ENCODE assay signal across 32 cellular contexts in the genomic region with DNA sequence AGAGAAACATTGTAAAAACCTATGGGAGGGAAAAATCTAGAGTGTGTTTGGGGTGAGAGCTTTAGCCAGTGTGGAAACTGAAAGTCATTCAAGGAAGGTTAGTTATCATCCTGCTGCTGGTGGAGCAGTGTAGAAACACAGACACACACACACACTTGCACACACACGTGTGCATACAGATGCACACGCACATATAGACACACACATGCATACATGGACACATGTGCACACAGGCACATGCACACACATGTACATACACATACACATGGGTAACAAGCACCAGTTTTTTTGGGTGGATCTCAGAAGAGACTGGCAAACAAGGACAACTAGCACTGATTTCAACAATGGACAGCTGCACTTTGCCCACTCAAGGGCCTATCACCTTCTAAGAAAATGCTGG. TPM values are rescaled to one million over a fixed set of nuclear protein-coding genes. Genes with fewer than 3 reads are reported as not detected.
"Had no signal": no experiment of that assay in that cellular context is flagged by ENCODE, and none has a peak within 500 bp of the region (broad histone marks: within the 10 kb centered on the region; RNA-seq: fewer than 3 reads in every experiment).

No MANE protein-coding gene starts in this region.

- H3K9me3 ChIP-seq: left lung, lower lobe of right lung, pancreas, prostate gland, sigmoid colon, spleen, suprapubic skin, thoracic aorta, tibial artery, upper lobe of right lung, uterus had no signal

- H3K36me3 ChIP-seq: left lung, lower lobe of right lung, pancreas, prostate gland, sigmoid colon, spleen, suprapubic skin, thoracic aorta, tibial artery, upper lobe of right lung, uterus had no signal

- ATAC-seq: left colon; left lung; lower lobe of right lung; naive thymus-derived CD8-positive, alpha-beta T cell; pancreas; right cardiac atrium; stimulated activated effector memory CD8-positive, alpha-beta T cell treated with anti-CD3 and anti-CD28 coated beads, Interleukin-12 subunit alpha, Interleukin-12 subunit beta, amount 100 ng/mL, for 72 hours; upper lobe of right lung had no signal

- FAIRE-seq: islet of Langerhans, kidney, pancreas, small intestine had no signal

- H3K27me3 ChIP-seq: left lung, sigmoid colon, upper lobe of right lung, uterus had no signal

- DNase-seq: immature natural killer cell; kidney; left colon; left lung; lower lobe of right lung; mammary epithelial cell; mesenchymal stem cell; naive thymus-derived CD8-positive, alpha-beta T cell; nucleus accumbens; pancreas; posterior cingulate gyrus; retina; right cardiac atrium; sigmoid colon; small intestine; spleen; stimulated activated CD4-positive, alpha-beta T cell treated with anti-CD3 and anti-CD28 coated beads, Interleukin-4, amount 100 ng/mL, for 24 hours; stimulated activated naive CD4-positive, alpha-beta T cell; trophoblast cell; upper lobe of right lung; uterus had no signal

- H3K27ac ChIP-seq: left lung, lower lobe of right lung, pancreas, prostate gland, sigmoid colon, spleen, suprapubic skin, thoracic aorta, tibial artery, upper lobe of right lung, uterus had no signal

- H3K4me1 ChIP-seq: left lung, lower lobe of right lung, pancreas, prostate gland, sigmoid colon, spleen, suprapubic skin, upper lobe of right lung, uterus had no signal

- H3K4me3 ChIP-seq: left lung, lower lobe of right lung, pancreas, prostate gland, sigmoid colon, spleen, suprapubic skin, thoracic aorta, tibial artery, upper lobe of right lung, uterus had no signal

RNA-seq across cellular contexts. Expression of gene ACOXL, which starts 51.1 kb away (rescaled TPM):
- total RNA-seq: liver; mucosa of gallbladder; naive thymus-derived CD8-positive, alpha-beta T cell; neural crest cell; osteoblast; right cardiac atrium; sigmoid colon; subcutaneous adipose tissue; thoracic aorta had no signal
- polyA plus RNA-seq: immature natural killer cell; naive thymus-derived CD8-positive, alpha-beta T cell had no signal
